Comparison of ENCODE assay signal across 8 cellular contexts in genomic region chr14:21978184-21978998, GRCh38.
A peak's percentile ranks its signal among the peaks of the same experiment; 100 is the strongest.
DNase-seq lines count a peak whose midpoint lies in the region; ATAC-seq and TF ChIP-seq lines count a peak whose summit lies in the region.

No MANE protein-coding gene starts in this region.

- no peaks in the 10 kb centered on the region for H3K36me3 ChIP-seq in left ventricle myocardium inferior

- in situ Hi-C loops in Caki2 (cut with HindIII; ENCODE audit: low pct_unique_long_range_greater_than_20kb, low sequenced_read_pairs): no loop called here

- no peaks in the 10 kb centered on the region for H3K4me1 ChIP-seq in left ventricle myocardium inferior

- peak; percentile 3 for DNase-seq in Caki2 (ENCODE audit: low read depth)
- peak; percentile 44 for DNase-seq in RKO (ENCODE audit: low spot score)
- peak; percentile 61 for DNase-seq in activated gamma-delta T cell treated with anti-CD3 and anti-CD28 coated beads, Interleukin-2, amount 50 U/mL, for 16 hours (ENCODE audit: low read depth)
- no peak for DNase-seq in left ventricle myocardium inferior
- peak; percentile 49 for DNase-seq in stimulated activated CD4-positive, alpha-beta T cell treated with anti-CD3 and anti-CD28 coated beads, Interleukin-1b, Interleukin-23, amount 100 ng/mL, for 48 hours

- H3K27ac ChIP-seq in left ventricle myocardium inferior (replicated peaks): no peak overlapping the region

- ATAC-seq in GM21786 (IDR thresholded peaks at IDR 0.05; ENCODE audit: unreplicated experiment) (peak; percentile 52), HG02571 (IDR thresholded peaks at IDR 0.05; ENCODE audit: unreplicated experiment) (no peak), GM19324 (IDR thresholded peaks at IDR 0.05; ENCODE audit: low FRiP score, unreplicated experiment) (no peak)

- H3K27me3 ChIP-seq in left ventricle myocardium inferior (ENCODE audit: low read depth): peaks cover 16% of the 10 kb centered on the region

- intact Hi-C loops in left ventricle myocardium inferior (cut with micrococcal nuclease): no loop called here

- peaks cover 7% of the 10 kb centered on the region for H3K9me3 ChIP-seq in left ventricle myocardium inferior (replicated peaks)

- no peak overlapping the region for H3K4me3 ChIP-seq in left ventricle myocardium inferior

- peak; percentile 66 for TF ChIP-seq CTCF in left ventricle myocardium inferior (IDR thresholded peaks at IDR 0.05; ENCODE audit: borderline replicate concordance)
